ENCODE assay signal across 14 cellular contexts in the genomic region with DNA sequence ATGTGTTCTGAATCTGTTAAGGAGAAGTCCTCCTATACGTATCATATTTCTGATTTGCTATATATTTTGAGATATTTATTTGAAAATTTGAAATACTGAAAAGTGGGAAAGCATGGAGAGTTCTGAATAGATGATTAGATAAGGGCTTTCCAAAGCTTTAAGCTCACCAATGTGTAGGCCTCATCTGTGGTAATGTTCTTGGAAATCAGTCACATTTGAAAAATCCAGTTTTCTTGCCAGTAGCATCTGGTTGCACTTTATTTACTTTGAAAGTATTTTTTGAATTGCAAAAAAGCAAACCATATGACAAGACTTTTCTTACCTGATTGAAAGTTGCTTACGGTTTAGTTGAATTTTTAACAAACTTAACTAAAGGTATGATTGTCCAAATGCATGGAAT.
"Had no signal": no experiment of that assay in that cellular context is flagged by ENCODE, and none has a peak within 500 bp of the region (broad histone marks: within the 10 kb centered on the region; RNA-seq: fewer than 3 reads in every experiment).

No MANE protein-coding gene starts in this region.

- H3K4me3 ChIP-seq: colonic mucosa, left lung, thyroid gland had no signal

- H3K27ac ChIP-seq: colonic mucosa, foreskin keratinocyte, left lung had no signal

- H3K9me3 ChIP-seq: colonic mucosa, left lung, thyroid gland had no signal

- DNase-seq: activated CD4-positive, alpha-beta T cell treated with anti-CD3 and anti-CD28 coated beads for 36 hours; activated CD4-positive, alpha-beta T cell treated with anti-CD3 and anti-CD28 coated beads, Interleukin-2, amount 50 U/mL, for 48 hours; activated gamma-delta T cell treated with Interleukin-2 at 50 U/mL for 16 hours; amniotic stem cell; central memory CD4-positive, alpha-beta T cell; colonic mucosa; foreskin keratinocyte; glutamatergic neuron; kidney; left lung; stimulated activated CD4-positive, alpha-beta T cell treated with anti-CD3 and anti-CD28 coated beads, Interleukin-2, amount 100 ng/mL, for 24 hours; stimulated activated naive CD4-positive, alpha-beta T cell treated with Interleukin-2 at 50 U/mL for 16 hours; SW 1271; thyroid gland had no signal

- H3K27me3 ChIP-seq: colonic mucosa, foreskin keratinocyte, left lung, thyroid gland had no signal

- H3K4me1 ChIP-seq: colonic mucosa had no signal

- H3K36me3 ChIP-seq: colonic mucosa, left lung, thyroid gland had no signal
